11 cellular contexts compared by ENCODE assay signal in genomic region chr4:10460313-10461047, GRCh38. TPM values are rescaled to one million over a fixed set of nuclear protein-coding genes. Genes with fewer than 3 reads are reported as not detected.
DNase-seq lines count a peak whose midpoint lies in the region; ATAC-seq and TF ChIP-seq lines count a peak whose summit lies in the region.
"Had no signal": no experiment of that assay in that cellular context is flagged by ENCODE, and none has a peak within 500 bp of the region (broad histone marks: within the 10 kb centered on the region; RNA-seq: fewer than 3 reads in every experiment).

No MANE protein-coding gene starts in this region.

- DNase-seq in activated CD8-positive, alpha-beta memory T cell treated with anti-CD3 and anti-CD28 coated beads, Interleukin-2, amount 50 U/mL, for 48 hours, result peak; percentile 63
- DNase-seq in activated CD8-positive, alpha-beta memory T cell treated with anti-CD3 and anti-CD28 coated beads, Interleukin-2, amount 50 U/mL, for 4 hours, result no peak
- peak; percentile 49 to 66 for DNase-seq in activated CD4-positive, alpha-beta T cell treated with anti-CD3 and anti-CD28 coated beads, Interleukin-2, amount 50 U/mL, for 48 hours
- peak; percentile 86 for DNase-seq in foreskin melanocyte
- peak; percentile 19 to 58 for DNase-seq in stimulated activated CD8-positive, alpha-beta memory T cell treated with anti-CD3 and anti-CD28 coated beads, Interleukin-15, amount 100 ng/mL, for 48 hours (ENCODE audit: low read depth in 2 of 2)
- DNase-seq in Caco-2, result no peak
- DNase-seq in NCI-H2029 treated with DMSO at 0.1 percent for 48 hours (lab: John Stamatoyannopoulos, UW), result no peak
- DNase-seq: hippocampal formation, NCI-H510A treated with DMSO at 0.1 percent for 48 hours had no signal

- H3K9me3 Mint-ChIP-seq in Caco-2 (ENCODE audit: unreplicated experiment), result peaks cover 22% of the 10 kb centered on the region

- H3K4me3 Mint-ChIP-seq in Caco-2 (ENCODE audit: unreplicated experiment), result no peak overlapping the region

- BruUV-seq in Caco-2 (replicated peaks; lab: Mats Ljungman, UMichigan), result no TSS peak

- H3K27me3 Mint-ChIP-seq in Caco-2 (ENCODE audit: insufficient read depth, unreplicated experiment), result no peaks in the 10 kb centered on the region

- no peak overlapping the region for H3K4me3 ChIP-seq in Caco-2 (ENCODE audit: low read depth, low read length)
- H3K4me3 ChIP-seq: SK-N-MC had no signal

- POLR2A ChIA-PET in Caco-2 (lab: Charles Lee), result no interaction called here

- H3K27ac Mint-ChIP-seq in Caco-2 (ENCODE audit: unreplicated experiment), result no peak overlapping the region

- no peaks in the 10 kb centered on the region for H3K4me1 ChIP-seq in Caco-2

- CTCF ChIA-PET in Caco-2 (lab: Charles Lee), result no interaction called here

- H3K4me1 Mint-ChIP-seq in Caco-2 (ENCODE audit: low read depth, unreplicated experiment), result no peaks in the 10 kb centered on the region

- H3K27me3 ChIP-seq in Caco-2 (replicated peaks; ENCODE audit: control insufficient read depth, insufficient read depth, low read length), result no peaks in the 10 kb centered on the region

- ATAC-seq in GM18867 (IDR thresholded peaks at IDR 0.05; ENCODE audit: unreplicated experiment), result no peak

- H3K9me3 ChIP-seq in Caco-2, result no peaks in the 10 kb centered on the region

- intact Hi-C loops in Caco-2 (cut with micrococcal nuclease; ENCODE audit: unreplicated experiment), result no loop called here

- no peak for TF ChIP-seq CTCF in Caco-2 (IDR thresholded peaks at IDR 0.05; ENCODE audit: insufficient read depth in 1 of 2, low read depth in 1 of 2, low read length in 1 of 2, severe bottlenecking in 1 of 2, unreplicated experiment in 1 of 2)

- H3K36me3 ChIP-seq in Caco-2 (ENCODE audit: control insufficient read depth, insufficient read depth, low read length), result no peaks in the 10 kb centered on the region

- no peaks in the 10 kb centered on the region for H3K36me3 Mint-ChIP-seq in Caco-2 (ENCODE audit: insufficient read depth, unreplicated experiment)

RNA-seq across cellular contexts. Expression of gene ZNF518B, which starts 3.3 kb away (rescaled TPM):
- total RNA-seq in Caco-2 (2022), result not detected in 2 replicates

Comparison
In these comparisons a context has a peak if more than half of its experiments do, and no peak if none do; other contexts are left out.
1. DNase-seq: peak in activated CD8-positive, alpha-beta memory T cell treated with anti-CD3 and anti-CD28 coated beads, Interleukin-2, amount 50 U/mL, for 48 hours (single experiment), activated CD4-positive, alpha-beta T cell treated with anti-CD3 and anti-CD28 coated beads, Interleukin-2, amount 50 U/mL, for 48 hours (2 of 2), foreskin melanocyte (single experiment) and stimulated activated CD8-positive, alpha-beta memory T cell treated with anti-CD3 and anti-CD28 coated beads, Interleukin-15, amount 100 ng/mL, for 48 hours (2 of 2); none in activated CD8-positive, alpha-beta memory T cell treated with anti-CD3 and anti-CD28 coated beads, Interleukin-2, amount 50 U/mL, for 4 hours (single experiment), Caco-2 (0 of 2) and NCI-H2029 treated with DMSO at 0.1 percent for 48 hours (single experiment).